ENCODE assay signal across 8 cellular contexts in genomic region chr22:40348025-40348658, GRCh38. TPM values are rescaled to one million over a fixed set of nuclear protein-coding genes. Genes with fewer than 3 reads are reported as not detected.
DNase-seq lines count a peak whose midpoint lies in the region; ATAC-seq, FAIRE-seq and TF ChIP-seq lines count a peak whose summit lies in the region.

No MANE protein-coding gene starts in this region.

- peaks cover 18% of the 10 kb centered on the region for H3K4me1 Mint-ChIP-seq in neural crest cell

- peak; percentile 71 for FAIRE-seq in GM18507 (lab: Jason Lieb, UNC)

- TF ChIP-seq POLR2A in esophagus squamous epithelium (IDR thresholded peaks at IDR 0.05), result no peak

- DNase-seq in AG10803 (ENCODE audit: low read depth) (peak; percentile 69), GM18507 (ENCODE audit: extremely low spot score, insufficient read length, low read depth) (peak; percentile 54), NT2/D1 (ENCODE audit: low read depth, low spot score) (no peak), esophagus squamous epithelium (lab: John Stamatoyannopoulos, UW) (no peak), neural crest cell (ENCODE audit: low read depth, low spot score) (peak; percentile 14), NCI-H774 (lab: John Stamatoyannopoulos, UW) (no peak)
- peak; percentile 74 for DNase-seq in activated T-cell treated with anti-CD3 and anti-CD28 coated beads, Interleukin-2, amount 50 U/mL, for 1 hour

- no peaks in the 10 kb centered on the region for H3K9me3 ChIP-seq in NT2/D1 (ENCODE audit: insufficient read depth, low read length)
- no peaks in the 10 kb centered on the region for H3K9me3 ChIP-seq in esophagus squamous epithelium

- H3K4me3 ChIP-seq in AG10803 (ENCODE audit: low read length) (peak overlapping the region; percentile 96; the same call in 1 of the 2 replicates), NT2/D1 (ENCODE audit: insufficient read length, low read depth) (no peak overlapping the region), esophagus squamous epithelium (peak overlapping the region in 1 of 4 donors; percentile 73)

- WGBS in esophagus squamous epithelium, 2 donors, result 54 to 57% methylated on average over 10 of the region's 10 CpGs

- H3K27ac Mint-ChIP-seq in neural crest cell (ENCODE audit: unreplicated experiment), result peak overlapping the region; percentile 78

- peak overlapping the region; percentile 98 for H3K4me3 Mint-ChIP-seq in neural crest cell

- intact Hi-C loops in esophagus squamous epithelium (cut with DNase I), result loop anchor here (5.0 to 10.0 kb wide), 2 partner anchors 306 to 803 kb away; no protein-coding TSS in a partner anchor

- H3K36me3 ChIP-seq in NT2/D1 (ENCODE audit: insufficient read depth, insufficient read length, low read length), result peaks cover 49% of the 10 kb centered on the region
- peaks cover 0 to 49% (median 20%) of the 10 kb centered on the region in 3 donors for H3K36me3 ChIP-seq in esophagus squamous epithelium

- H3K27me3 ChIP-seq in NT2/D1 (ENCODE audit: insufficient read depth, insufficient read length) (no peaks in the 10 kb centered on the region), esophagus squamous epithelium (no peaks in the 10 kb centered on the region)

- H3K36me3 Mint-ChIP-seq in neural crest cell (ENCODE audit: low read depth), result peaks cover 2% of the 10 kb centered on the region

- no peaks in the 10 kb centered on the region for H3K27me3 Mint-ChIP-seq in neural crest cell (ENCODE audit: low read depth)

- TF ChIP-seq CTCF in AG10803 (conservative IDR thresholded peaks at IDR 0.05; ENCODE audit: low read length) (peak; percentile 90), esophagus squamous epithelium (IDR thresholded peaks at IDR 0.05) (peak; percentile 39 to 76 (median 71)), neural crest cell (conservative IDR thresholded peaks at IDR 0.05) (peak; percentile 75)

- peak overlapping the region in 2 of 4 donors; percentile 88 to 92 for H3K27ac ChIP-seq in esophagus squamous epithelium

- no peaks in the 10 kb centered on the region for H3K9me3 Mint-ChIP-seq in neural crest cell

- peak overlapping the region; percentile 96 for H3K9ac ChIP-seq in NT2/D1 (ENCODE audit: insufficient read length, low read depth)

- ATAC-seq in GM21526 (IDR thresholded peaks at IDR 0.05; ENCODE audit: low FRiP score, unreplicated experiment), result no peak

- H3K4me1 ChIP-seq in NT2/D1 (ENCODE audit: insufficient read depth, insufficient read length), result no peaks in the 10 kb centered on the region
- H3K4me1 ChIP-seq in esophagus squamous epithelium, result peaks cover 15 to 36% (median 20%) of the 10 kb centered on the region in 3 donors

RNA-seq across cellular contexts. Expression of gene ADSL, which starts 1.8 kb away (rescaled TPM):
- total RNA-seq in esophagus squamous epithelium (10 to 100 TPM; 32.0 to 98.1 (median 77.8) TPM), neural crest cell (120 and 126 TPM in 2 replicates)

RNA-seq across cellular contexts. Expression of gene SGSM3, which starts 22.3 kb away (rescaled TPM):
- 10 to 100 TPM; 36.7 to 51.4 (median 46.8) TPM for total RNA-seq in esophagus squamous epithelium
- 82.0 and 92.2 TPM in 2 replicates for total RNA-seq in neural crest cell

Comparison
In these comparisons a context has a peak if more than half of its experiments do, and no peak if none do; other contexts are left out.
1. DNase-seq: peak in AG10803 (single experiment), GM18507 (single experiment), activated T-cell treated with anti-CD3 and anti-CD28 coated beads, Interleukin-2, amount 50 U/mL, for 1 hour (single experiment) and neural crest cell (single experiment); none in NT2/D1 (single experiment), esophagus squamous epithelium (single experiment) and NCI-H774 (single experiment).
2. Peak in every context shown above with its lines, with median percentiles within 50 percentile points of each other: CTCF ChIP-seq.